27 cellular contexts compared by ENCODE assay signal in genomic region chr5:144331361-144331760, GRCh38.
A peak's percentile ranks its signal among the peaks of the same experiment; 100 is the strongest.
DNase-seq lines count a peak whose midpoint lies in the region; TF ChIP-seq lines count a peak whose summit lies in the region.
"Had no signal": no experiment of that assay in that cellular context is flagged by ENCODE, and none has a peak within 500 bp of the region (broad histone marks: within the 10 kb centered on the region; RNA-seq: fewer than 3 reads in every experiment).

No MANE protein-coding gene starts in this region.

- H3K36me3 ChIP-seq in neural cell (ENCODE audit: insufficient read depth, low read length), result no peaks in the 10 kb centered on the region
- H3K36me3 ChIP-seq: BE2C; BLaER1; BLaER1 treated with 17β-estradiol and CSF1 and Interleukin-3, amounts not matched to agents 10 nM and 100 nM had no signal

- no peak overlapping the region for H2AFZ ChIP-seq in neural cell (ENCODE audit: low read depth, low read length)

- H3K4me3 ChIP-seq in neural cell (ENCODE audit: low read length), result peak overlapping the region; percentile 6
- H3K4me3 ChIP-seq: A549; BLaER1; BLaER1 treated with 17β-estradiol and CSF1 and Interleukin-3, amounts not matched to agents 10 nM and 100 nM had no signal

- no peak for TF ChIP-seq RAD21 in neural cell (conservative IDR thresholded peaks at IDR 0.05)

- peak; percentile 79 for TF ChIP-seq EP300 in neural cell (conservative IDR thresholded peaks at IDR 0.05; ENCODE audit: poor library complexity, severe bottlenecking)

- H3K9me2 ChIP-seq in neural cell (ENCODE audit: insufficient read depth, low read length), result no peaks in the 10 kb centered on the region

- H4K20me1 ChIP-seq in neural cell (ENCODE audit: insufficient read depth), result no peaks in the 10 kb centered on the region
- H4K20me1 ChIP-seq: BLaER1; BLaER1 treated with 17β-estradiol and CSF1 and Interleukin-3, amounts not matched to agents 10 nM and 100 nM had no signal

- H3K4me2 ChIP-seq in neural cell (ENCODE audit: low read length), result no peak overlapping the region
- H3K4me2 ChIP-seq: A549; BLaER1; BLaER1 treated with 17β-estradiol and CSF1 and Interleukin-3, amounts not matched to agents 10 nM and 100 nM had no signal

- H3K9ac ChIP-seq in neural cell (ENCODE audit: low read length), result no peak overlapping the region
- H3K9ac ChIP-seq: BLaER1; BLaER1 treated with 17β-estradiol and CSF1 and Interleukin-3, amounts not matched to agents 10 nM and 100 nM had no signal

- H3K27ac ChIP-seq in neural cell (ENCODE audit: low read length), result no peak overlapping the region
- H3K27ac ChIP-seq: 22Rv1; A549; BLaER1; BLaER1 treated with 17β-estradiol and CSF1 and Interleukin-3, amounts not matched to agents 10 nM and 100 nM; C4-2B had no signal

- TF ChIP-seq CTCF in neural cell (IDR thresholded peaks at IDR 0.05; ENCODE audit: poor library complexity, severe bottlenecking), result no peak

- H3K79me2 ChIP-seq in neural cell (replicated peaks; ENCODE audit: insufficient read depth, low read length), result no peaks in the 10 kb centered on the region

- H3K27me3 ChIP-seq in neural cell (ENCODE audit: insufficient read depth, low read depth, low read length), result no peaks in the 10 kb centered on the region
- H3K27me3 ChIP-seq: BE2C; BLaER1; BLaER1 treated with 17β-estradiol and CSF1 and Interleukin-3, amounts not matched to agents 10 nM and 100 nM had no signal

- H3F3A ChIP-seq in neural cell (ENCODE audit: insufficient read depth, low read length, poor library complexity, severe bottlenecking), result no peaks in the 10 kb centered on the region

- H3K9me3 ChIP-seq in neural cell (ENCODE audit: low read length), result no peaks in the 10 kb centered on the region
- H3K9me3 ChIP-seq: A549; BE2C; BLaER1; BLaER1 treated with 17β-estradiol and CSF1 and Interleukin-3, amounts not matched to agents 10 nM and 100 nM; Caco-2 had no signal

- DNase-seq in activated CD4-positive, alpha-beta T cell treated with anti-CD3 and anti-CD28 coated beads, Interleukin-2, amount 50 U/mL, for 4 hours, result no peak
- DNase-seq: 8988T; ACHN; AML-193; BE2C; C1 segment of cervical spinal cord; Caco-2; Calu3; CD4-positive, alpha-beta memory T cell; CD4-positive, alpha-beta T cell; CD4-positive, CD25-positive, alpha-beta regulatory T cell; CD8-positive, alpha-beta memory T cell; CD8-positive, alpha-beta T cell; COR-L47; DMS 273 treated with DMSO at 0.1 percent for 48 hours; DMS153; DMS53; DMS79; DMS79 treated with DMSO at 0.1 percent for 48 hours; DND-41; EL had no signal

TF ChIP-seq in neural cell, 6 proteins besides CTCF, POLR2A, EP300 and RAD21:
- TF ChIP-seq SMC3 (conservative IDR thresholded peaks at IDR 0.05; ENCODE audit: poor library complexity) (no peak), TAF1 (IDR thresholded peaks at IDR 0.05; ENCODE audit: low read depth) (no peak), MXI1 (conservative IDR thresholded peaks at IDR 0.05; ENCODE audit: poor library complexity, severe bottlenecking) (no peak), EZH2 (IDR thresholded peaks at IDR 0.05; ENCODE audit: borderline replicate concordance, insufficient read depth, low read length, poor library complexity, severe bottlenecking) (no peak), REST (IDR thresholded peaks at IDR 0.05; ENCODE audit: borderline replicate concordance) (peak; percentile 61), POLR2AphosphoS5 (IDR thresholded peaks at IDR 0.05) (peak; percentile 61)
